Comparison of ENCODE assay signal across 21 cellular contexts in genomic region chr2:220101902-220102301, GRCh38.
"Had no signal": no experiment of that assay in that cellular context is flagged by ENCODE, and none has a peak within 500 bp of the region (broad histone marks: within the 10 kb centered on the region; RNA-seq: fewer than 3 reads in every experiment).

No MANE protein-coding gene starts in this region.

- H3K36me3 ChIP-seq: prostate gland, right lobe of liver, suprapubic skin, thyroid gland, upper lobe of left lung, vagina had no signal

- H2AFZ ChIP-seq: parathyroid adenoma had no signal

- H3K4me3 ChIP-seq: mucosa of descending colon, prostate gland, right lobe of liver, suprapubic skin, thyroid gland, upper lobe of left lung, vagina had no signal

- H3K27ac ChIP-seq: foreskin keratinocyte, parathyroid adenoma, prostate gland, right lobe of liver, suprapubic skin, upper lobe of left lung, vagina had no signal

- H3K9me3 ChIP-seq: mucosa of descending colon, prostate gland, right lobe of liver, suprapubic skin, thyroid gland, upper lobe of left lung, vagina had no signal

- H3K79me2 ChIP-seq: parathyroid adenoma had no signal

- DNase-seq: endodermal cell; erythroblast; foreskin keratinocyte; head of caudate nucleus; hippocampal formation; mammary epithelial cell; mucosa of descending colon; naive thymus-derived CD8-positive, alpha-beta T cell; right lobe of liver; stimulated activated CD4-positive, alpha-beta T cell treated with anti-CD3 and anti-CD28 coated beads, Interleukin-4, amount 100 ng/mL, for 1 hour; stimulated activated CD8-positive, alpha-beta memory T cell treated with anti-CD3 and anti-CD28 coated beads, Interleukin-4, amount 100 ng/mL, for 48 hours; stimulated activated naive CD8-positive, alpha-beta T cell treated with anti-CD3 and anti-CD28 coated beads, Interleukin-15, Interleukin-2, amounts not matched to agents 100 U/mL and 50 U/mL, for 24 hours; thyroid gland; upper lobe of left lung had no signal

- H3K4me1 ChIP-seq: foreskin keratinocyte, prostate gland, right lobe of liver, suprapubic skin, upper lobe of left lung, vagina had no signal

- H3K27me3 ChIP-seq: foreskin keratinocyte, right lobe of liver, suprapubic skin, thyroid gland, upper lobe of left lung, vagina had no signal

- H3K9ac ChIP-seq: parathyroid adenoma had no signal

- FAIRE-seq: colon, endothelial cell of umbilical vein, islet of Langerhans had no signal
